Comparison of ENCODE assay signal across 9 cellular contexts in the genomic region with DNA sequence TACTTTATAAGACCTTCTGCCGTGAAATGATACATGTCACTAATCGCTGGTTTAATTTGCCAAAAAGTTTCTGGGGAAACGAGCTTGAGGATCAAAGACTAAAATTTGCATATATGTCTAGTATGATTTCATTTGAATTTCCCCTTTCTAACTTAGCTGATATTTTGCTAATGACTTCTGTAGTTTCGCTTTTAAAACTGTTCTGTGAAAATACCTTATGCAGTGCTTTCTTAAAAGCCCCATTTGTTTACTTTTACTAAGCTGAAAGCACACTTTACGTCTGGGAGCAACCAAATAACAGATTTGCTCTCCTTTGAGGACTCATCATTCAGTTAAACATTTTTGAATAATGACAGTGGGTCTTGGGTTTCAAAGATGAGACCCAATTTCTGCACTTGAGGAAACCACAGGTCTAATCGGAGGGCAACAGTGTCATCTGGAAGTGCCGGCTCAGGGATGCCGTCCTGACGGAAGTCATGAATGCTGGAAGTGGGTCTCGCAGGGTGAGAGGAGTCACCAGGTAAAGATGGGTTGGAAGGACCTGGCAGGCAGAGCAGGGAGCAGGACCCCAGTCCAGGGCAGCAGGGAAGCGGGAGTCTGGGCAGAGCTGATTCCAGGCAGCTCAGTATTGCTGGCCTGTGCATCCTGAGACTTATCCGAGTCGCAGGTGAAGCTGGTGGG. TPM values are rescaled to one million over a fixed set of nuclear protein-coding genes. Genes with fewer than 3 reads are reported as not detected.
DNase-seq lines count a peak whose midpoint lies in the region; ATAC-seq and TF ChIP-seq lines count a peak whose summit lies in the region.
"Had no signal": no experiment of that assay in that cellular context is flagged by ENCODE, and none has a peak within 500 bp of the region (broad histone marks: within the 10 kb centered on the region; RNA-seq: fewer than 3 reads in every experiment).

No MANE protein-coding gene starts in this region.

- H3K9ac ChIP-seq in duodenal mucosa (ENCODE audit: low read depth in 1 of 2, low read length in 2 of 2) = peak overlapping the region; percentile 12 to 37

- peaks cover 53 to 68% of the 10 kb centered on the region in 2 donors for H3K4me1 ChIP-seq in duodenal mucosa (ENCODE audit: control insufficient read depth in 1 of 2, insufficient read depth in 2 of 2, low read length in 2 of 2)
- no peaks in the 10 kb centered on the region for H3K4me1 ChIP-seq in GM23338 (ENCODE audit: insufficient read depth)

- H3K4me3 Mint-ChIP-seq in CD14-positive monocyte (peak overlapping the region; percentile 67 to 86), GM23338 (no peak overlapping the region), HFFc6 (no peak overlapping the region)

- H3K36me3 Mint-ChIP-seq in CD14-positive monocyte (no peaks in the 10 kb centered on the region), GM23338 (ENCODE audit: low read depth) (no peaks in the 10 kb centered on the region), HFFc6 (ENCODE audit: low read depth) (no peaks in the 10 kb centered on the region; the same call in 1 of the 2 replicates)

- H3K27me3 Mint-ChIP-seq in CD14-positive monocyte (ENCODE audit: low read depth in 3 of 3) (peaks cover 8 to 18% (median 12%) of the 10 kb centered on the region in 3 donors), GM23338 (ENCODE audit: insufficient read depth, low read depth, poor library complexity) (peaks cover 3% of the 10 kb centered on the region), HFFc6 (ENCODE audit: insufficient read depth) (peaks cover 10% of the 10 kb centered on the region; the same call in 1 of the 2 replicates)

- peaks cover 13% of the 10 kb centered on the region for H3K4me1 Mint-ChIP-seq in CD14-positive monocyte
- H3K4me1 Mint-ChIP-seq in GM23338 = peaks cover 7% of the 10 kb centered on the region
- H3K4me1 Mint-ChIP-seq in HFFc6 (ENCODE audit: low read depth) = no peaks in the 10 kb centered on the region

- H3K27me3 ChIP-seq in duodenal mucosa (ENCODE audit: control insufficient read depth in 1 of 2, insufficient read depth in 2 of 2, low read length in 2 of 2) = peaks cover 0 to 3% of the 10 kb centered on the region in 2 donors
- no peaks in the 10 kb centered on the region for H3K27me3 ChIP-seq in GM23338 (ENCODE audit: insufficient read depth)

- no peaks in the 10 kb centered on the region for H3K9me3 ChIP-seq in duodenal mucosa (ENCODE audit: control insufficient read depth in 1 of 2, low read length in 2 of 2)

- H3K4me2 ChIP-seq in GM23338 = no peak overlapping the region

- peak overlapping the region in 3 of 7 donors; percentile 3 to 81 (median 11) for H3K27ac Mint-ChIP-seq in CD14-positive monocyte
- no peak overlapping the region for H3K27ac Mint-ChIP-seq in GM23338
- no peak overlapping the region for H3K27ac Mint-ChIP-seq in HFFc6

- peak overlapping the region; percentile 26 to 48 for H3K4me3 ChIP-seq in duodenal mucosa (ENCODE audit: low read depth in 1 of 2, low read length in 2 of 2)
- H3K4me3 ChIP-seq in GM23338 = no peak overlapping the region

- no peak for DNase-seq in CD14-positive monocyte (ENCODE audit: low spot score)
- no peak for DNase-seq in GM23338 (ENCODE audit: low spot score)
- no peak for DNase-seq in HFFc6
- DNase-seq in T1000 (lab: John Stamatoyannopoulos, UW) = no peak
- no peak for DNase-seq in GDM1 (lab: John Stamatoyannopoulos, UW)
- DNase-seq: IMR-90 had no signal

- intact Hi-C loops in CD14-positive monocyte (cut with micrococcal nuclease) = no loop called here

- H3K27ac ChIP-seq in duodenal mucosa (ENCODE audit: low read depth, low read length) (peak overlapping the region; percentile 50), GM23338 (ENCODE audit: low read depth) (no peak overlapping the region)

- H3K9me3 Mint-ChIP-seq in CD14-positive monocyte (no peaks in the 10 kb centered on the region), GM23338 (no peaks in the 10 kb centered on the region), HFFc6 (peaks cover 21% of the 10 kb centered on the region)

- no peaks in the 10 kb centered on the region for H3F3A ChIP-seq in GM23338 (replicated peaks; ENCODE audit: low read depth)

- H3K79me2 ChIP-seq in GM23338 (replicated peaks; ENCODE audit: insufficient read depth) = no peaks in the 10 kb centered on the region

- TF ChIP-seq CTCF in CD14-positive monocyte (IDR thresholded peaks at IDR 0.05) = no peak
- TF ChIP-seq CTCF in GM23338 (conservative IDR thresholded peaks at IDR 0.05; ENCODE audit: low read depth in 2 of 2) = no peak
- no peak for TF ChIP-seq CTCF in HFFc6 (IDR thresholded peaks at IDR 0.05)

- no peaks in the 10 kb centered on the region; the same call in 1 of the 2 replicates for H4K20me1 ChIP-seq in GM23338 (replicated peaks; ENCODE audit: insufficient read depth)

- ATAC-seq in GM19025 (IDR thresholded peaks at IDR 0.05; ENCODE audit: low read depth, unreplicated experiment) (peak; percentile 47), HG03139 (IDR thresholded peaks at IDR 0.05; ENCODE audit: unreplicated experiment) (peak; percentile 37), GM23338 (no peak; the same call in 1 of the 3 replicates)

- H3K36me3 ChIP-seq in duodenal mucosa (ENCODE audit: control insufficient read depth in 1 of 2, insufficient read depth in 2 of 2, low read length in 2 of 2) (no peaks in the 10 kb centered on the region), GM23338 (ENCODE audit: insufficient read depth) (no peaks in the 10 kb centered on the region)

- no peaks in the 10 kb centered on the region for H3K9me2 ChIP-seq in GM23338 (ENCODE audit: insufficient read depth)

- no peak overlapping the region for H2AFZ ChIP-seq in GM23338

TF ChIP-seq in GM23338, 12 proteins besides CTCF, POLR2A, EP300 and RAD21 (continues in another document):
- TF ChIP-seq, protein P1, sequence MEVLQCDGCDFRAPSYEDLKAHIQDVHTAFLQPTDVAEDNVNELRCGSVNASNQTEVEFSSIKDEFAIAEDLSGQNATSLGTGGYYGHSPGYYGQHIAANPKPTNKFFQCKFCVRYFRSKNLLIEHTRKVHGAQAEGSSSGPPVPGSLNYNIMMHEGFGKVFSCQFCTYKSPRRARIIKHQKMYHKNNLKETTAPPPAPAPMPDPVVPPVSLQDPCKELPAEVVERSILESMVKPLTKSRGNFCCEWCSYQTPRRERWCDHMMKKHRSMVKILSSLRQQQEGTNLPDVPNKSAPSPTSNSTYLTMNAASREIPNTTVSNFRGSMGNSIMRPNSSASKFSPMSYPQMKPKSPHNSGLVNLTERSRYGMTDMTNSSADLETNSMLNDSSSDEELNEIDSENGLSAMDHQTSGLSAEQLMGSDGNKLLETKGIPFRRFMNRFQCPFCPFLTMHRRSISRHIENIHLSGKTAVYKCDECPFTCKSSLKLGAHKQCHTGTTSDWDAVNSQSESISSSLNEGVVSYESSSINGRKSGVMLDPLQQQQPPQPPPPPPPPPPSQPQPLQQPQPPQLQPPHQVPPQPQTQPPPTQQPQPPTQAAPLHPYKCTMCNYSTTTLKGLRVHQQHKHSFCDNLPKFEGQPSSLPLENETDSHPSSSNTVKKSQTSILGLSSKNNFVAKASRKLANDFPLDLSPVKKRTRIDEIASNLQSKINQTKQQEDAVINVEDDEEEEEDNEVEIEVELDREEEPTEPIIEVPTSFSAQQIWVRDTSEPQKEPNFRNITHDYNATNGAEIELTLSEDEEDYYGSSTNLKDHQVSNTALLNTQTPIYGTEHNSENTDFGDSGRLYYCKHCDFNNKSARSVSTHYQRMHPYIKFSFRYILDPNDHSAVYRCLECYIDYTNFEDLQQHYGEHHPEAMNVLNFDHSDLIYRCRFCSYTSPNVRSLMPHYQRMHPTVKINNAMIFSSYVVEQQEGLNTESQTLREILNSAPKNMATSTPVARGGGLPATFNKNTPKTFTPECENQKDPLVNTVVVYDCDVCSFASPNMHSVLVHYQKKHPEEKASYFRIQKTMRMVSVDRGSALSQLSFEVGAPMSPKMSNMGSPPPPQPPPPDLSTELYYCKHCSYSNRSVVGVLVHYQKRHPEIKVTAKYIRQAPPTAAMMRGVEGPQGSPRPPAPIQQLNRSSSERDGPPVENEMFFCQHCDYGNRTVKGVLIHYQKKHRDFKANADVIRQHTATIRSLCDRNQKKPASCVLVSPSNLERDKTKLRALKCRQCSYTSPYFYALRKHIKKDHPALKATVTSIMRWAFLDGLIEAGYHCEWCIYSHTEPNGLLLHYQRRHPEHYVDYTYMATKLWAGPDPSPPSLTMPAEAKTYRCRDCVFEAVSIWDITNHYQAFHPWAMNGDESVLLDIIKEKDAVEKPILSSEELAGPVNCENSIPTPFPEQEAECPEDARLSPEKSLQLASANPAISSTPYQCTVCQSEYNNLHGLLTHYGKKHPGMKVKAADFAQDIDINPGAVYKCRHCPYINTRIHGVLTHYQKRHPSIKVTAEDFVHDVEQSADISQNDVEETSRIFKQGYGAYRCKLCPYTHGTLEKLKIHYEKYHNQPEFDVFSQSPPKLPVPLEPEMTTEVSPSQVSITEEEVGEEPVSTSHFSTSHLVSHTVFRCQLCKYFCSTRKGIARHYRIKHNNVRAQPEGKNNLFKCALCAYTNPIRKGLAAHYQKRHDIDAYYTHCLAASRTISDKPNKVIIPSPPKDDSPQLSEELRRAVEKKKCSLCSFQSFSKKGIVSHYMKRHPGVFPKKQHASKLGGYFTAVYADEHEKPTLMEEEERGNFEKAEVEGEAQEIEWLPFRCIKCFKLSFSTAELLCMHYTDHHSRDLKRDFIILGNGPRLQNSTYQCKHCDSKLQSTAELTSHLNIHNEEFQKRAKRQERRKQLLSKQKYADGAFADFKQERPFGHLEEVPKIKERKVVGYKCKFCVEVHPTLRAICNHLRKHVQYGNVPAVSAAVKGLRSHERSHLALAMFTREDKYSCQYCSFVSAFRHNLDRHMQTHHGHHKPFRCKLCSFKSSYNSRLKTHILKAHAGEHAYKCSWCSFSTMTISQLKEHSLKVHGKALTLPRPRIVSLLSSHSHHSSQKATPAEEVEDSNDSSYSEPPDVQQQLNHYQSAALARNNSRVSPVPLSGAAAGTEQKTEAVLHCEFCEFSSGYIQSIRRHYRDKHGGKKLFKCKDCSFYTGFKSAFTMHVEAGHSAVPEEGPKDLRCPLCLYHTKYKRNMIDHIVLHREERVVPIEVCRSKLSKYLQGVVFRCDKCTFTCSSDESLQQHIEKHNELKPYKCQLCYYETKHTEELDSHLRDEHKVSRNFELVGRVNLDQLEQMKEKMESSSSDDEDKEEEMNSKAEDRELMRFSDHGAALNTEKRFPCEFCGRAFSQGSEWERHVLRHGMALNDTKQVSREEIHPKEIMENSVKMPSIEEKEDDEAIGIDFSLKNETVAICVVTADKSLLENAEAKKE (CRISPR knock-in tag; IDR thresholded peaks at IDR 0.05) = no peak
- TF ChIP-seq STAT1 (IDR thresholded peaks at IDR 0.05; ENCODE audit: unreplicated experiment) = no peak
- TF ChIP-seq JUNB (IDR thresholded peaks at IDR 0.05; ENCODE audit: unreplicated experiment) = no peak
- no peak for TF ChIP-seq POLR2AphosphoS5 (IDR thresholded peaks at IDR 0.05; ENCODE audit: low read depth)
- TF ChIP-seq EZH2phosphoT487 (IDR thresholded peaks at IDR 0.05; ENCODE audit: unreplicated experiment) = no peak
- no peak for TF ChIP-seq ZNF331 (CRISPR knock-in tag; IDR thresholded peaks at IDR 0.05; ENCODE audit: low read depth)

RNA-seq across cellular contexts. Expression of a gene that starts 33.2 kb away (rescaled TPM):
- polyA plus RNA-seq in CD14-positive monocyte (under 1 TPM; 0.02 to 0.08 TPM), GM23338 (2016; fragmentation: Nextera tagmentation; extraction: Ambion mirVana) (0.64 and 0.89 TPM in 2 replicates)
- total RNA-seq in GM23338 (2014; rRNA removed; shearing (Covaris generic)) = 1.0 and 2.5 TPM in 2 replicates
- total RNA-seq in HFFc6 (2021; fragmentation: NEBNext Ultra II Directional; extraction: Animal tissue kit (Norgen Biotek cat#: 25700)) = under 1 TPM in 1 of 6 experiments, not detected in 5; 0.07 TPM

Comparison
In these comparisons a context has a peak if more than half of its experiments do, and no peak if none do; other contexts are left out.
1. H3K4me3 Mint-ChIP-seq: peak in CD14-positive monocyte (2 of 2); none in GM23338 (single experiment) and HFFc6 (single experiment).